In genomic region chr15:35886765-35887164, GRCh38 we compare ENCODE assay signal across 26 cellular contexts.
A peak's percentile ranks its signal among the peaks of the same experiment; 100 is the strongest.
DNase-seq lines count a peak whose midpoint lies in the region; ATAC-seq and TF ChIP-seq lines count a peak whose summit lies in the region.
"Had no signal": no experiment of that assay in that cellular context is flagged by ENCODE, and none has a peak within 500 bp of the region (broad histone marks: within the 10 kb centered on the region; RNA-seq: fewer than 3 reads in every experiment).

No MANE protein-coding gene starts in this region.

- no peak overlapping the region for H3K23ac ChIP-seq in mesenchymal stem cell (ENCODE audit: low read length in 2 of 2)

- no peak overlapping the region for H2BK5ac ChIP-seq in mesenchymal stem cell (ENCODE audit: low read depth, low read length, poor library complexity, severe bottlenecking)

- CTCF ChIA-PET in mammary epithelial cell (lab: Charles Lee; ENCODE audit: low non-redundant PET), result no interaction called here

- H3K79me2 ChIP-seq in mammary epithelial cell (ENCODE audit: insufficient read depth, low read length), result no peaks in the 10 kb centered on the region
- H3K79me2 ChIP-seq: parathyroid adenoma had no signal

- no peak for TF ChIP-seq POLR2A in transverse colon (IDR thresholded peaks at IDR 0.05)

- H3K36me3 ChIP-seq in mammary epithelial cell (ENCODE audit: insufficient read depth, low read length) (no peaks in the 10 kb centered on the region), transverse colon (no peaks in the 10 kb centered on the region), mesenchymal stem cell (ENCODE audit: control insufficient read depth in 1 of 2, insufficient read depth in 2 of 2, low read depth in 1 of 2, low read length in 2 of 2) (no peaks in the 10 kb centered on the region)
- H3K36me3 ChIP-seq: Peyer's patch, sigmoid colon had no signal

- no peak for TF ChIP-seq EP300 in transverse colon (IDR thresholded peaks at IDR 0.05; ENCODE audit: low read depth)

- H3K27ac ChIP-seq in mammary epithelial cell (ENCODE audit: insufficient read depth, low read depth, low read length) (no peak overlapping the region), transverse colon (no peak overlapping the region), mesenchymal stem cell (ENCODE audit: low read length, poor library complexity, severe bottlenecking) (no peak overlapping the region)
- H3K27ac ChIP-seq: foreskin keratinocyte, parathyroid adenoma, Peyer's patch, sigmoid colon, testis had no signal

- dilution Hi-C loops in mammary epithelial cell (cut with HindIII; ENCODE audit: low sequenced_read_pairs), result no loop called here

- BruUV-seq in mammary epithelial cell (replicated peaks; lab: Mats Ljungman, UMichigan), result no TSS peak

- no peak overlapping the region for H3K9ac ChIP-seq in mammary epithelial cell (ENCODE audit: insufficient read depth, low read length)
- no peak overlapping the region for H3K9ac ChIP-seq in mesenchymal stem cell (ENCODE audit: low read length)
- H3K9ac ChIP-seq: parathyroid adenoma had no signal

- no peak overlapping the region for H3K4me3 ChIP-seq in mammary epithelial cell (replicated peaks in 1 of 3; ENCODE audit: insufficient read depth in 1 of 3, low read depth in 2 of 3, low read length in 3 of 3)
- no peak overlapping the region for H3K4me3 ChIP-seq in foreskin fibroblast (ENCODE audit: low read depth in 1 of 2, low read length in 2 of 2)
- H3K4me3 ChIP-seq in transverse colon, result no peak overlapping the region
- H3K4me3 ChIP-seq in mesenchymal stem cell (ENCODE audit: insufficient read depth in 1 of 2, low read depth in 1 of 2, low read length in 2 of 2), result no peak overlapping the region
- H3K4me3 ChIP-seq: Peyer's patch, sigmoid colon, testis had no signal

- H3K79me1 ChIP-seq in mesenchymal stem cell (replicated peaks; ENCODE audit: low read length, poor library complexity, severe bottlenecking), result no peaks in the 10 kb centered on the region

- H2BK15ac ChIP-seq in mesenchymal stem cell (ENCODE audit: low read depth, poor library complexity, severe bottlenecking), result no peak overlapping the region

- H4K8ac ChIP-seq in mesenchymal stem cell (ENCODE audit: low read length), result no peak overlapping the region

- no peak overlapping the region for H2BK120ac ChIP-seq in mesenchymal stem cell (ENCODE audit: low read depth, low read length)

- no peak overlapping the region for H2AK5ac ChIP-seq in mesenchymal stem cell (ENCODE audit: low read length, severe bottlenecking)

- H3K4me1 ChIP-seq in mammary epithelial cell (ENCODE audit: insufficient read depth, low read length), result peaks cover 21% of the 10 kb centered on the region
- H3K4me1 ChIP-seq in transverse colon, result no peaks in the 10 kb centered on the region
- no peaks in the 10 kb centered on the region for H3K4me1 ChIP-seq in mesenchymal stem cell (ENCODE audit: control insufficient read depth, insufficient read depth, low read depth, low read length)
- H3K4me1 ChIP-seq: parathyroid adenoma, Peyer's patch, sigmoid colon, testis had no signal

- peak; percentile 49 for DNase-seq in EL
- peak; percentile 8 for DNase-seq in M059J (ENCODE audit: low read depth)
- peak; percentile 26 for DNase-seq in mammary epithelial cell
- DNase-seq in foreskin fibroblast, result peak; percentile 17 to 43
- DNase-seq in transverse colon, result no peak
- DNase-seq in mesenchymal stem cell, result no peak
- no peak for DNase-seq in stimulated activated CD4-positive, alpha-beta T cell treated with anti-CD3 and anti-CD28 coated beads, Interleukin-2, amount 100 ng/mL, for 48 hours
- DNase-seq: activated CD4-positive, alpha-beta memory T cell treated with anti-CD3 and anti-CD28 coated beads, Interleukin-2, amount 10 ng/mL, durations not matched to agents 7 days and 5 days; activated naive CD4-positive, alpha-beta T cell; anterior cingulate cortex; DMS 273 treated with DMSO at 0.1 percent for 48 hours; GF-D8; hypothalamus; islet precursor cell; Karpas-422; mesendoderm; naive thymus-derived CD4-positive, alpha-beta T cell; NCI-H1092 treated with DMSO at 0.1 percent for 48 hours; NCI-H2029; NK-92 treated with Interleukin-12 subunit alpha and Interleukin-12 subunit beta, amount 100 ng/mL, for 24 hours; Peyer's patch; sigmoid colon; testis had no signal

- H3K4me2 ChIP-seq in mammary epithelial cell (ENCODE audit: insufficient read depth, low read depth, low read length), result no peak overlapping the region
- no peak overlapping the region for H3K4me2 ChIP-seq in mesenchymal stem cell (ENCODE audit: low read length, poor library complexity, severe bottlenecking)

- no peaks in the 10 kb centered on the region for H4K20me1 ChIP-seq in mammary epithelial cell (ENCODE audit: insufficient read depth, low read length)

- in situ Hi-C loops in mammary epithelial cell (cut with MboI; ENCODE audit: low sequenced_read_pairs in 2 of 2), result loop anchor here in 1 of 2 donors (25.0 kb wide), 1 partner anchor 324 kb away; no protein-coding TSS in a partner anchor
- in situ Hi-C loops in transverse colon (cut with MboI; ENCODE audit: low pct_ligation_motif_present in 1 of 4, low pct_unique_long_range_greater_than_20kb in 1 of 4, low sequenced_read_pairs in 3 of 4), result no loop called here

- H2AFZ ChIP-seq in mammary epithelial cell (ENCODE audit: low read depth, low read length) (no peak overlapping the region), mesenchymal stem cell (ENCODE audit: low read depth, low read length) (no peak overlapping the region)
- H2AFZ ChIP-seq: parathyroid adenoma had no signal

- TF ChIP-seq CTCF in mammary epithelial cell (conservative IDR thresholded peaks at IDR 0.05 in 1 of 2, IDR thresholded peaks at IDR 0.05 in 1 of 2; ENCODE audit: extremely low read depth in 1 of 2, insufficient read depth in 1 of 2, low read depth in 1 of 2, low read length in 2 of 2), result no peak
- TF ChIP-seq CTCF in foreskin fibroblast (IDR thresholded peaks at IDR 0.05; ENCODE audit: low read depth, low read length), result no peak
- no peak for TF ChIP-seq CTCF in transverse colon (IDR thresholded peaks at IDR 0.05)

- no peak overlapping the region for H3K4ac ChIP-seq in mesenchymal stem cell (ENCODE audit: low read depth in 1 of 2, low read length in 2 of 2)

- intact Hi-C loops in mammary epithelial cell (cut with micrococcal nuclease), result loop anchor here (10.0 kb wide), 1 partner anchor 192 kb away; no protein-coding TSS in a partner anchor
- intact Hi-C loops in transverse colon (cut with DNase I; ENCODE audit: low total_unique reads), result no loop called here

- no peak overlapping the region for H2BK12ac ChIP-seq in mesenchymal stem cell (ENCODE audit: low read length in 2 of 2)

- no peak overlapping the region for H3K18ac ChIP-seq in mesenchymal stem cell (ENCODE audit: low read depth in 1 of 2, low read length in 2 of 2)

- H3K14ac ChIP-seq in mesenchymal stem cell (ENCODE audit: low read length in 2 of 2), result no peak overlapping the region

- no peaks in the 10 kb centered on the region for H3K27me3 ChIP-seq in mammary epithelial cell (ENCODE audit: insufficient read depth, low read length)
- H3K27me3 ChIP-seq in transverse colon, result no peaks in the 10 kb centered on the region
- H3K27me3 ChIP-seq in mesenchymal stem cell (ENCODE audit: control insufficient read depth in 1 of 2, insufficient read depth in 1 of 2, low read length in 2 of 2), result no peaks in the 10 kb centered on the region
- H3K27me3 ChIP-seq: foreskin keratinocyte, Peyer's patch, sigmoid colon, testis had no signal

- ATAC-seq in HG03354 (IDR thresholded peaks at IDR 0.05; ENCODE audit: poor library complexity, severe bottlenecking, unreplicated experiment), result no peak
- ATAC-seq: foreskin keratinocyte; naive thymus-derived CD4-positive, alpha-beta T cell had no signal

- H4K91ac ChIP-seq in mesenchymal stem cell (ENCODE audit: low read length), result no peak overlapping the region

- H3K9me3 ChIP-seq in mammary epithelial cell (replicated peaks; ENCODE audit: insufficient read depth, low read length) (no peaks in the 10 kb centered on the region), transverse colon (no peaks in the 10 kb centered on the region), mesenchymal stem cell (ENCODE audit: control insufficient read depth, low read length) (no peaks in the 10 kb centered on the region)
- H3K9me3 ChIP-seq: Peyer's patch, sigmoid colon, testis had no signal

Comparison
In these comparisons a context has a peak if more than half of its experiments do, and no peak if none do; other contexts are left out.
1. DNase-seq: peak in EL (single experiment), M059J (single experiment), mammary epithelial cell (single experiment) and foreskin fibroblast (2 of 2); none in transverse colon (single experiment), mesenchymal stem cell (single experiment) and stimulated activated CD4-positive, alpha-beta T cell treated with anti-CD3 and anti-CD28 coated beads, Interleukin-2, amount 100 ng/mL, for 48 hours (0 of 2).